Comparison of ENCODE assay signal across 1 cellular context in the genomic region with DNA sequence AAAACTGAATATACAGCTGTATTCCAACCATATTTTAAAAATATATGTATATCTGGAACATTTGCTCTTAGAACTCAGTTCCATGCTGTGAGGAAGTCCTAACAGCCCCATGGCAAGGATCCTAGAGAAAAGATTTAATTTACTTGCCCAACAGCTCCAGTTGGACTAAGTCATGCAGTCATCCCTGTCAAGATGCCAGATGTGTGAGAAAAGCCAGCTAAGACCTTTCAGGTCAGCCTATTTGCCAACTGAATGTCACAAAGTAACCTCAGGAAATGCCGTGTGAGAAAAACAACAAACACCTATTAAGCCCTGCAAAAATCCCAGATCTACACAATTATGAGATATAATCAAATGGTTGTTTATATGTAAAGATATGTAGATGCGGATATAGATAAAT.
TF ChIP-seq lines count a peak whose summit lies in the region.

No MANE protein-coding gene starts in this region.

TF ChIP-seq in HCT116, 20 proteins besides CTCF, POLR2A, EP300 and RAD21 (continued from another document):
- TF ChIP-seq ZBTB33 (IDR thresholded peaks at IDR 0.05; ENCODE audit: extremely low read depth, insufficient replicate concordance, low read length) (no peak), POLR2AphosphoS5 (IDR thresholded peaks at IDR 0.05; ENCODE audit: low read depth, low read length) (peak; percentile 57; the same call in 1 of the 2 replicates)
- TF ChIP-seq, protein P1, sequence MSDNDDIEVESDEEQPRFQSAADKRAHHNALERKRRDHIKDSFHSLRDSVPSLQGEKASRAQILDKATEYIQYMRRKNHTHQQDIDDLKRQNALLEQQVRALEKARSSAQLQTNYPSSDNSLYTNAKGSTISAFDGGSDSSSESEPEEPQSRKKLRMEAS (IDR thresholded peaks at IDR 0.05): peak; percentile 56; the same call in 1 of the 2 replicates
